In the genomic region with DNA sequence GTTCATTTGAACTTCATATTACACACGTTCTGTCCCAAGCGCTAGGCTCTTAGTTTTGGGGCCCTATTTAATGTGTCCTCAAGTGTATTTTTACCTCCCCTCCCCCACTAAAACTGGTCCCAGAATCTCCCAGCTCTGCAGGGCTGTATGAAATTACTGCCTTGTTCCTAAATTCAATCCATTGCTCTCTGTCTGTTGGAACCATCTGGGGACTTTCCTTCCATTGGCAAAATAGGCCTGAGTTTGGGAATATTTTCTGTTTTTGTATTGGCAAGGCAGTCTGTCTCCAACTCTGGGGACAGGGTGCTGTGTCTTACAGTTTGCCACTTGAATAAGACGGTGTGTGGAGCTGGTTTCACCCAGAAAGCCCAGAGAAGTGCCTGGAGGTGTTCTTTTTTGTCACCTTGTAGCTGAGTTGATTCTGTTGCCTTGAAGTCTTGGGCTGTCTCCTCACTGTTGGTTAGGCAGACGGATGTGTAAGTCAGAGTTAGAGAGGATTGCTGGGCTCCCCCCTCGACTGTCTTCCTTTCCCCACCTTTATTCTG, we compare ENCODE assay signal across 2 cellular contexts.
TF ChIP-seq lines count a peak whose summit lies in the region.

No MANE protein-coding gene starts in this region.

TF ChIP-seq in endothelial cell of umbilical vein, 7 proteins besides CTCF, POLR2A, EP300 and RAD21 (continued from another document):
- TF ChIP-seq MYC (IDR thresholded peaks at IDR 0.05; ENCODE audit: low read depth, low read length) (no peak), JUN (IDR thresholded peaks at IDR 0.05; ENCODE audit: borderline replicate concordance, insufficient read depth, insufficient read length, low read depth) (no peak), EZH2 (IDR thresholded peaks at IDR 0.05; ENCODE audit: borderline replicate concordance, low read depth, low read length, severe bottlenecking) (no peak), GATA2 (IDR thresholded peaks at IDR 0.05; ENCODE audit: insufficient read depth, insufficient read length, low read depth, low read length) (no peak)
- TF ChIP-seq, protein P1, sequence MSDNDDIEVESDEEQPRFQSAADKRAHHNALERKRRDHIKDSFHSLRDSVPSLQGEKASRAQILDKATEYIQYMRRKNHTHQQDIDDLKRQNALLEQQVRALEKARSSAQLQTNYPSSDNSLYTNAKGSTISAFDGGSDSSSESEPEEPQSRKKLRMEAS (IDR thresholded peaks at IDR 0.05; ENCODE audit: insufficient read depth, insufficient read length), result no peak

TF ChIP-seq in HEK293T, 16 proteins besides CTCF, POLR2A, EP300 and RAD21 (continued from another document):
- no peak for TF ChIP-seq FOXM1 (IDR thresholded peaks at IDR 0.05; ENCODE audit: borderline replicate concordance)
- no peak for TF ChIP-seq ZNF384 (IDR thresholded peaks at IDR 0.05)
- TF ChIP-seq HDGF (IDR thresholded peaks at IDR 0.05; ENCODE audit: borderline replicate concordance), result no peak
- TF ChIP-seq NFRKB (IDR thresholded peaks at IDR 0.05), result no peak
- TF ChIP-seq CTBP1 (IDR thresholded peaks at IDR 0.05; ENCODE audit: borderline replicate concordance), result no peak
- TF ChIP-seq SUZ12 (IDR thresholded peaks at IDR 0.05), result no peak
TF ChIP-seq in HEK293T: peak in this region for 0.
